Comparison of ENCODE assay signal across 8 cellular contexts in the genomic region with DNA sequence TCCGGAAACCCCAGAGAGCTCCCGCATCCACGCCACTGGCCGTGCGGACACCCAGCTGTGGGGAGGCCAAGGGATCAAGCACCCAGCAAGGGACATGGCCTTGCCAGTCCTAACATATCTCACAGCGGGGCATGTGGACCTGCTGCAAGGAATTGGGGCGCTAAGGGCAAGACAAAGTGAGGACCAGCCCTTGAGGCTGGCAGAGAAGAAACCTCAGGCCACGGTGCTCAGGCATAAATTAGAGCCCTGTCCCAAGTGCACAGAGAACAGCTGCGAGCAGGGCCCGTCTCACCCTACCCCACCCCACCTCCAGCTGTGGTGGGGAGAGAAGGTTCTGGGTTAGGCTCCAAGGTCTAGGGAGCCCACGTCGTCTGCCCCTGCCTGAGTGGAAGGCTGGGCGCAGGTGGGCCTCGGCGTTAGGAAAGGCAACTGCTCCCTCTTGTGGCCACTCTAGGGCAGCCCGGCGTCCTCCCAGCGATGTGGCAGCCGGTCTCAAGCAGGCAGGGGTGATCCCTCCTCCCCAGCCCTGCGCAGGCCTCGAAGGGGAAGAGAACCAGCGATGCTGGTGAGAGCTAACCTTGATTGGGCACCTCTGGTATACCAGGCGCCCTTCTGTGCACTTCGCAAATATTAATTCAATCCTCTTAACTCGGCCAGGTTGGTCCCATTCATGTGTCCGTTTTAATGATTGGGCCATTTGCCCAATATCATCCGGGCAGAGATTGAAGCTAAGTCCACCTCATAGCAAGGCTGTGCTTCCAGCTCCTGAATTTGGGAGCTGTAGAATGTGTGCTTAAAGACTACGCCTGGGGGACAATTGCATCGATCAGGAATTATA.
A peak's percentile ranks its signal among the peaks of the same experiment; 100 is the strongest.
DNase-seq lines count a peak whose midpoint lies in the region; ATAC-seq and TF ChIP-seq lines count a peak whose summit lies in the region.

No MANE protein-coding gene starts in this region.

- peak overlapping the region; percentile 97 for H3K56ac ChIP-seq in mesendoderm (ENCODE audit: low read length)

- H3K4me3 ChIP-seq in mesendoderm (ENCODE audit: low read length) = no peak overlapping the region

- CTCF ChIA-PET in activated CD8-positive, alpha-beta T cell treated with anti-CD3 and anti-CD28 coated beads for 36 hours (lab: Charles Lee) = interaction anchor here (0.6 to 8.2 kb wide), 30 partner anchors 9 to 671 kb away, joined by 3 to 210 read pairs (median 4); partner anchors contain the start of gene BCAS4

- no peak overlapping the region for H2BK15ac ChIP-seq in mesendoderm (replicated peaks; ENCODE audit: low read depth)

- H3K9ac ChIP-seq in mesendoderm (ENCODE audit: low read length) = peak overlapping the region; percentile 79

- H2AK5ac ChIP-seq in mesendoderm (ENCODE audit: low read length) = peak overlapping the region; percentile 100

- H3K4me2 ChIP-seq in mesendoderm (ENCODE audit: low read length) = no peak overlapping the region

- POLR2A ChIA-PET in activated CD8-positive, alpha-beta T cell treated with anti-CD3 and anti-CD28 coated beads for 36 hours (lab: Charles Lee) = interaction anchor here (0.7 kb wide), 1 partner anchor 11 kb away, joined by 4 read pairs; no protein-coding TSS in a partner anchor

- DNase-seq in GDM1 (lab: John Stamatoyannopoulos, UW) (peak; percentile 52), NCI-H82 (lab: John Stamatoyannopoulos, UW) (peak; percentile 86), mesendoderm (peak; percentile 92)
- DNase-seq in activated CD8-positive, alpha-beta T cell treated with anti-CD3 and anti-CD28 coated beads for 36 hours = peak; percentile 82
- DNase-seq in effector CD8-positive, alpha-beta T cell (lab: John Stamatoyannopoulos, UW) = peak; percentile 53
- DNase-seq in stimulated activated CD8-positive, alpha-beta memory T cell treated with anti-CD3 and anti-CD28 coated beads, Interleukin-2, amount 100 ng/mL, for 48 hours (ENCODE audit: low read depth in 2 of 2) = peak; percentile 54 to 66

- H3K4me1 ChIP-seq in mesendoderm (ENCODE audit: control insufficient read depth, low read depth, low read length) = peaks cover 25% of the 10 kb centered on the region

- H3K23ac ChIP-seq in mesendoderm (ENCODE audit: low read length) = peak overlapping the region; percentile 95

- H2BK5ac ChIP-seq in mesendoderm (ENCODE audit: low read length) = peak overlapping the region; percentile 100

- no peaks in the 10 kb centered on the region for H3K79me2 ChIP-seq in mesendoderm (ENCODE audit: control insufficient read depth, insufficient read depth, low read length)

- H3K18ac ChIP-seq in mesendoderm (ENCODE audit: low read length) = peak overlapping the region; percentile 95

- H3K79me1 ChIP-seq in mesendoderm (ENCODE audit: low read length) = no peaks in the 10 kb centered on the region

- intact Hi-C loops in activated CD8-positive, alpha-beta T cell treated with anti-CD3 and anti-CD28 coated beads for 36 hours (cut with micrococcal nuclease) = loop anchor here (2.0 to 5.0 kb wide), 2 partner anchors 84 to 320 kb away; no protein-coding TSS in a partner anchor

- H2BK120ac ChIP-seq in mesendoderm (ENCODE audit: low read depth, low read length) = peak overlapping the region; percentile 98

- no peaks in the 10 kb centered on the region for H3K9me3 Mint-ChIP-seq in activated CD8-positive, alpha-beta T cell treated with anti-CD3 and anti-CD28 coated beads for 36 hours

- peak; percentile 92 for TF ChIP-seq CTCF in activated CD8-positive, alpha-beta T cell treated with anti-CD3 and anti-CD28 coated beads for 36 hours (IDR thresholded peaks at IDR 0.05)

- peaks cover 11% of the 10 kb centered on the region for H3K27me3 Mint-ChIP-seq in activated CD8-positive, alpha-beta T cell treated with anti-CD3 and anti-CD28 coated beads for 36 hours

- ATAC-seq in HG03175 (IDR thresholded peaks at IDR 0.05; ENCODE audit: unreplicated experiment) (peak; percentile 68), HG03571 (IDR thresholded peaks at IDR 0.05; ENCODE audit: unreplicated experiment) (no peak)
- ATAC-seq in activated CD8-positive, alpha-beta T cell treated with anti-CD3 and anti-CD28 coated beads for 36 hours = peak; percentile 99

- H4K5ac ChIP-seq in mesendoderm (ENCODE audit: low read length) = peak overlapping the region; percentile 64

- H3K27me3 ChIP-seq in mesendoderm (ENCODE audit: insufficient read depth, low read length, poor library complexity) = no peaks in the 10 kb centered on the region

- no peak overlapping the region for H3K27ac Mint-ChIP-seq in activated CD8-positive, alpha-beta T cell treated with anti-CD3 and anti-CD28 coated beads for 36 hours

- H3K36me3 Mint-ChIP-seq in activated CD8-positive, alpha-beta T cell treated with anti-CD3 and anti-CD28 coated beads for 36 hours (ENCODE audit: low read depth) = no peaks in the 10 kb centered on the region

- no peak overlapping the region for H3K4me3 Mint-ChIP-seq in activated CD8-positive, alpha-beta T cell treated with anti-CD3 and anti-CD28 coated beads for 36 hours

- no peaks in the 10 kb centered on the region for H3K36me3 ChIP-seq in mesendoderm (ENCODE audit: control insufficient read depth, insufficient read depth, low read length)

- peaks cover 3% of the 10 kb centered on the region for H3K4me1 Mint-ChIP-seq in activated CD8-positive, alpha-beta T cell treated with anti-CD3 and anti-CD28 coated beads for 36 hours (ENCODE audit: low read depth)

- peak overlapping the region; percentile 13 for H4K8ac ChIP-seq in mesendoderm (ENCODE audit: low read depth, low read length)

- peak overlapping the region; percentile 99 for H3K4ac ChIP-seq in mesendoderm (ENCODE audit: low read depth, low read length)

- H3K27ac ChIP-seq in mesendoderm (ENCODE audit: low read depth, low read length) = peak overlapping the region; percentile 92

- no CpG with 5 or more reads among the region's 29 CpGs for WGBS in mesendoderm (ENCODE audit: extremely low coverage, insufficient coverage, low lambda C conversion rate)
